ENCODE assay signal across 14 cellular contexts in the genomic region with DNA sequence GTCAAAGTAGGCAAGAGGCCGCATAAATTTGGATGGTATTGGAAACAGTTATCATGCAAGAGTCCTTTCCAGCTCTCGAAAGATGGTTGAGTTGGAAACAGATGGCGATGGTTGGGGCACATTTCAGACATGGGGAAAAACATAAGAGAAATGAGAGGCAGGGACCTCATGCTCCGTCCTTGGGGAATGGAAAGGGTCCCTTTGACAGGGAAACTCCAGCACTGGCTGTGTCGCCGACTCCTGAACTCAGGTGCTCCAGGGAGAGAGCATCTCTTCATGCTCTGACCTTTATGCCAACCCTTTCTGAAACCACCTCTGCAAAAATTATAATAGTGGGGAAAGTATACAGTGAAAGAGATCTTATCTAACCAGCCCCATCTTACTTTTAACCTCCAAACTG. TPM values are rescaled to one million over a fixed set of nuclear protein-coding genes. Genes with fewer than 3 reads are reported as not detected.
DNase-seq lines count a peak whose midpoint lies in the region; ATAC-seq, FAIRE-seq and TF ChIP-seq lines count a peak whose summit lies in the region.
"Had no signal": no experiment of that assay in that cellular context is flagged by ENCODE, and none has a peak within 500 bp of the region (broad histone marks: within the 10 kb centered on the region; RNA-seq: fewer than 3 reads in every experiment).

No MANE protein-coding gene starts in this region.

- H3K9ac ChIP-seq in kidney (ENCODE audit: low read length in 2 of 2): no peak overlapping the region
- peak overlapping the region; percentile 54 for H3K9ac ChIP-seq in skeletal muscle satellite cell (ENCODE audit: low read depth, low read length)

- no peaks in the 10 kb centered on the region for H3K36me3 ChIP-seq in SJSA1
- H3K36me3 ChIP-seq in kidney (ENCODE audit: control insufficient read depth in 1 of 2, insufficient read depth in 2 of 2, low read length in 2 of 2): no peaks in the 10 kb centered on the region
- no peaks in the 10 kb centered on the region for H3K36me3 ChIP-seq in skeletal muscle satellite cell (ENCODE audit: insufficient read depth, low read length)

- no peak for DNase-seq in AG04450 (ENCODE audit: low read depth, low spot score)
- DNase-seq in SJSA1 (ENCODE audit: low read depth in 1 of 2, low spot score in 2 of 2): no peak
- peak; percentile 18 for DNase-seq in kidney
- DNase-seq in dedifferentiated amniotic fluid mesenchymal stem cell (ENCODE audit: extremely low spot score): no peak
- no peak for DNase-seq in stimulated activated naive CD4-positive, alpha-beta T cell (lab: John Stamatoyannopoulos, UW)
- no peak for DNase-seq in nucleus accumbens (lab: John Stamatoyannopoulos, UW)
- DNase-seq: activated CD8-positive, alpha-beta memory T cell treated with anti-CD3 and anti-CD28 coated beads, Interleukin-2, amount 10 ng/mL, durations not matched to agents 7 days and 5 days; immature natural killer cell; naive B cell; NCI-H1048; NCI-H2171 treated with DMSO at 0.1 percent for 48 hours; NK-92 treated with Interleukin-12 subunit alpha and Interleukin-12 subunit beta, amount 100 ng/mL, for 24 hours had no signal

- no peak for TF ChIP-seq CTCF in AG04450 (IDR thresholded peaks at IDR 0.05; ENCODE audit: low read depth, low read length)
- no peak for TF ChIP-seq CTCF in kidney (IDR thresholded peaks at IDR 0.05; ENCODE audit: borderline replicate concordance, extremely low read depth, insufficient read depth)

- H3K4me1 ChIP-seq in SJSA1 (replicated peaks): peaks cover 51% of the 10 kb centered on the region
- H3K4me1 ChIP-seq in kidney (ENCODE audit: control insufficient read depth in 1 of 2, insufficient read depth in 1 of 2, low read depth in 1 of 2, low read length in 2 of 2): peaks cover 0 to 4% of the 10 kb centered on the region in 2 donors
- H3K4me1 ChIP-seq in skeletal muscle satellite cell (ENCODE audit: control insufficient read depth, insufficient read depth, low read length): peaks cover 42% of the 10 kb centered on the region

- no peak for ATAC-seq in HG02759 (IDR thresholded peaks at IDR 0.05; ENCODE audit: unreplicated experiment)
- ATAC-seq: activated CD8-positive, alpha-beta memory T cell treated with anti-CD3 and anti-CD28 coated beads, Interleukin-2, amount 10 ng/mL, durations not matched to agents 7 days and 5 days had no signal

- peak overlapping the region; percentile 99 for H3K27ac ChIP-seq in AG04450 (ENCODE audit: low read depth, low read length)
- H3K27ac ChIP-seq in SJSA1: peak overlapping the region; percentile 89
- peak overlapping the region in 1 of 2 donors; percentile 18 for H3K27ac ChIP-seq in kidney (ENCODE audit: low read depth in 2 of 2, low read length in 2 of 2)

- intact Hi-C loops in kidney (cut with DNase I): no loop called here

- H3K27me3 ChIP-seq in AG04450 (ENCODE audit: control insufficient read depth, insufficient read depth, low read length) (no peaks in the 10 kb centered on the region), SJSA1 (replicated peaks) (no peaks in the 10 kb centered on the region), skeletal muscle satellite cell (ENCODE audit: control insufficient read depth, insufficient read depth, low read length) (no peaks in the 10 kb centered on the region)

- peak overlapping the region; percentile 30 for H3K4me2 ChIP-seq in skeletal muscle satellite cell (ENCODE audit: low read length)

- H3K9me3 ChIP-seq in AG04450 (ENCODE audit: control insufficient read depth, insufficient read depth, low read length) (peaks cover 45% of the 10 kb centered on the region), SJSA1 (replicated peaks) (peaks cover 14% of the 10 kb centered on the region), kidney (ENCODE audit: control insufficient read depth in 1 of 2, low read length in 2 of 2) (peaks cover 2 to 9% of the 10 kb centered on the region in 2 donors), skeletal muscle satellite cell (replicated peaks; ENCODE audit: low read length) (peaks cover 16% of the 10 kb centered on the region)

- FAIRE-seq in kidney (lab: Jason Lieb, UNC): no peak

- CTCF ChIA-PET in AG04450 (lab: Charles Lee): no interaction called here

- POLR2A ChIA-PET in AG04450 (lab: Yijun Ruan, JAX): interaction anchor here (1.3 kb wide), 1 partner anchor 12 kb away, joined by 6 read pairs; no protein-coding TSS in a partner anchor

- H3K4me3 ChIP-seq in AG04450 (ENCODE audit: low read depth, low read length) (no peak overlapping the region), SJSA1 (no peak overlapping the region), kidney (ENCODE audit: low read length in 2 of 2) (no peak overlapping the region), skeletal muscle satellite cell (ENCODE audit: low read length) (peak overlapping the region; percentile 5)

RNA-seq across cellular contexts. Expression of a gene that starts 36.8 kb away (rescaled TPM):
- 454 and 676 TPM in 2 replicates for polyA plus RNA-seq in AG04450 (2011; rRNA removed)
- polyA minus RNA-seq in AG04450 (2011; rRNA and poly(A)+ RNA removed): 266 and 343 TPM in 2 replicates
- 310 and 333 TPM in 2 replicates for total RNA-seq in SJSA1 (2014; rRNA removed; shearing (Covaris generic))
- 174 TPM for total RNA-seq in kidney
- 52.4 TPM for polyA plus RNA-seq in kidney (ENCODE audit: insufficient read depth, low read depth, low replicate concordance)
- 1,183 and 1,453 TPM in 2 replicates for total RNA-seq in skeletal muscle satellite cell (2012; rRNA removed)
